In genomic region chr16:675884-676564, GRCh38 we compare ENCODE assay signal across 11 cellular contexts. TPM values are rescaled to one million over a fixed set of nuclear protein-coding genes. Genes with fewer than 3 reads are reported as not detected.
DNase-seq lines count a peak whose midpoint lies in the region; ATAC-seq, FAIRE-seq and TF ChIP-seq lines count a peak whose summit lies in the region.
"Had no signal": no experiment of that assay in that cellular context is flagged by ENCODE, and none has a peak within 500 bp of the region (broad histone marks: within the 10 kb centered on the region; RNA-seq: fewer than 3 reads in every experiment).

No MANE protein-coding gene starts in this region.

- no peak overlapping the region for H2BK15ac ChIP-seq in IMR-90 (ENCODE audit: low read depth, low read length)
- no peak overlapping the region for H2BK15ac ChIP-seq in mesendoderm (replicated peaks; ENCODE audit: low read depth)

- TF ChIP-seq POLR2A in IMR-90 (IDR thresholded peaks at IDR 0.05; ENCODE audit: low read depth, low read length): no peak

- in situ Hi-C loops in IMR-90 (cut with MboI; ENCODE audit: low sequenced_read_pairs): no loop called here

- H4K91ac ChIP-seq in IMR-90 (ENCODE audit: insufficient read depth, low read depth, low read length): no peak overlapping the region

- H3K56ac ChIP-seq in IMR-90 (ENCODE audit: extremely low read depth, insufficient read depth, low read length) (no peak overlapping the region), mesendoderm (ENCODE audit: low read length) (peak overlapping the region; percentile 25)

- H4K8ac ChIP-seq in IMR-90 (ENCODE audit: low read depth in 2 of 2, low read length in 2 of 2) (no peak overlapping the region), mesendoderm (ENCODE audit: low read depth, low read length) (no peak overlapping the region)

- peaks cover 18% of the 10 kb centered on the region for H3K4me1 ChIP-seq in A673 (ENCODE audit: insufficient read depth, low read length, poor library complexity, severe bottlenecking)
- H3K4me1 ChIP-seq in IMR-90 (ENCODE audit: control insufficient read depth, insufficient read depth, low read length): peaks cover 10% of the 10 kb centered on the region
- peaks cover 5% of the 10 kb centered on the region for H3K4me1 ChIP-seq in mesendoderm (ENCODE audit: control insufficient read depth, low read depth, low read length)

- DNase-seq in A673 (ENCODE audit: low spot score): no peak
- no peak for DNase-seq in IMR-90
- DNase-seq in epithelial cell of esophagus (ENCODE audit: low read depth): no peak
- DNase-seq in mesendoderm: no peak
- DNase-seq in D721Med (ENCODE audit: insufficient read length, low spot score): no peak
- DNase-seq in LoVo (ENCODE audit: low spot score): no peak
- DNase-seq in NCI-H1930 (lab: John Stamatoyannopoulos, UW): no peak
- DNase-seq: GDM1, islet precursor cell, T-helper 17 cell had no signal

- 0 out of 2 replicates have a peak overlapping the region, but pooled peaks have one; percentile 11 for H4K5ac ChIP-seq in IMR-90 (ENCODE audit: low read depth, low read length)
- no peak overlapping the region for H4K5ac ChIP-seq in mesendoderm (ENCODE audit: low read length)

- H3K27me3 ChIP-seq in A673 (replicated peaks; ENCODE audit: insufficient read depth, low read depth, low read length, poor library complexity) (no peaks in the 10 kb centered on the region), IMR-90 (ENCODE audit: control insufficient read depth, insufficient read depth, low read length) (no peaks in the 10 kb centered on the region), mesendoderm (ENCODE audit: insufficient read depth, low read length, poor library complexity) (no peaks in the 10 kb centered on the region)

- H2BK5ac ChIP-seq in IMR-90 (ENCODE audit: low read depth, low read length, poor library complexity, severe bottlenecking) (no peak overlapping the region), mesendoderm (ENCODE audit: low read length) (no peak overlapping the region)

- intact Hi-C loops in A673 (cut with micrococcal nuclease; ENCODE audit: unreplicated experiment): no loop called here
- intact Hi-C loops in IMR-90 (cut with micrococcal nuclease): no loop called here

- POLR2A ChIA-PET in A673 (lab: Charles Lee; ENCODE audit: low non-redundant PET) (no interaction called here), IMR-90 (lab: Charles Lee; ENCODE audit: unreplicated experiment) (no interaction called here)

- no peak for FAIRE-seq in D721Med (lab: Jason Lieb, UNC)

- ATAC-seq in IMR-90 (ENCODE audit: low read depth) (no peak), GM18511 (IDR thresholded peaks at IDR 0.05; ENCODE audit: unreplicated experiment) (no peak)
- ATAC-seq: T-helper 17 cell had no signal

- H3K79me2 ChIP-seq in mesendoderm (ENCODE audit: control insufficient read depth, insufficient read depth, low read length): peaks cover 4% of the 10 kb centered on the region

- H3K9ac ChIP-seq in IMR-90 (ENCODE audit: low read depth, low read length) (no peak overlapping the region), mesendoderm (ENCODE audit: low read length) (no peak overlapping the region)

- H3K9me3 ChIP-seq in A673 (ENCODE audit: low read depth, low read length, poor library complexity, severe bottlenecking) (no peaks in the 10 kb centered on the region), IMR-90 (ENCODE audit: control insufficient read depth, insufficient read depth, low read length) (no peaks in the 10 kb centered on the region)

- H3K23ac ChIP-seq in IMR-90 (ENCODE audit: low read depth, low read length) (no peak overlapping the region), mesendoderm (ENCODE audit: low read length) (no peak overlapping the region)

- no peak for TF ChIP-seq CTCF in A673 (conservative IDR thresholded peaks at IDR 0.05; ENCODE audit: low read depth, low read length)
- no peak for TF ChIP-seq CTCF in IMR-90 (conservative IDR thresholded peaks at IDR 0.05; ENCODE audit: low read depth, low read length)
- no peak for TF ChIP-seq CTCF in epithelial cell of esophagus (IDR thresholded peaks at IDR 0.05; ENCODE audit: insufficient read depth, low read depth, low read length, missing control alignments)
- no peak for TF ChIP-seq CTCF in D721Med (IDR thresholded peaks at IDR 0.05; ENCODE audit: insufficient read depth, missing control alignments)

- H3K36me3 ChIP-seq in A673 (ENCODE audit: insufficient read depth, low read length, poor library complexity, severe bottlenecking): peaks cover 26% of the 10 kb centered on the region
- peaks cover 31% of the 10 kb centered on the region for H3K36me3 ChIP-seq in IMR-90 (ENCODE audit: control insufficient read depth, insufficient read depth, low read length)
- H3K36me3 ChIP-seq in mesendoderm (ENCODE audit: control insufficient read depth, insufficient read depth, low read length): peaks cover 10% of the 10 kb centered on the region

- H4K20me1 ChIP-seq in IMR-90 (ENCODE audit: insufficient read depth, low read length): peaks cover 24% of the 10 kb centered on the region

- dilution Hi-C loops in IMR-90 (cut with HindIII; ENCODE audit: low sequenced_read_pairs, unreplicated experiment): no loop called here

- H2AK5ac ChIP-seq in IMR-90 (ENCODE audit: low read depth, low read length) (no peak overlapping the region; the same call in 1 of the 2 replicates), mesendoderm (ENCODE audit: low read length) (no peak overlapping the region)

- no peak overlapping the region for H2BK120ac ChIP-seq in IMR-90 (ENCODE audit: low read depth, low read length)
- H2BK120ac ChIP-seq in mesendoderm (ENCODE audit: low read depth, low read length): no peak overlapping the region

- H2AK9ac ChIP-seq in IMR-90 (replicated peaks; ENCODE audit: low read depth, low read length, poor library complexity): peak overlapping the region; percentile 78

- peak overlapping the region; percentile 89 for H2AFZ ChIP-seq in IMR-90 (replicated peaks; ENCODE audit: low read length, poor library complexity)

- 86% methylated on average over 8 of the region's 25 CpGs; no CpG with 5 or more reads in 1 of the 2 experiments for WGBS in IMR-90 (ENCODE audit: extremely low coverage in 2 of 2, insufficient read length in 1 of 2), 2 experiments
- WGBS in mesendoderm (ENCODE audit: extremely low coverage, insufficient coverage, low lambda C conversion rate): no CpG with 5 or more reads among the region's 25 CpGs

- peaks cover 9% of the 10 kb centered on the region; the same call in 1 of the 2 replicates for H3K9me1 ChIP-seq in IMR-90 (ENCODE audit: insufficient read depth, low read length)

- CTCF ChIA-PET in A673 (lab: Charles Lee): interaction anchor here (0.6 kb wide), 1 partner anchor 64 kb away, joined by 5 read pairs; no protein-coding TSS in a partner anchor
- CTCF ChIA-PET in IMR-90 (lab: Yijun Ruan, JAX): no interaction called here

- no peak for TF ChIP-seq RAD21 in IMR-90 (IDR thresholded peaks at IDR 0.05; ENCODE audit: low read length)

- peak overlapping the region; percentile 90 for H3K4me2 ChIP-seq in IMR-90 (ENCODE audit: low read depth, low read length)
- no peak overlapping the region for H3K4me2 ChIP-seq in mesendoderm (ENCODE audit: low read length)

- BruUV-seq in A673 (replicated peaks; lab: Mats Ljungman, UMichigan) (no TSS peak), IMR-90 (replicated peaks; lab: Mats Ljungman, UMichigan) (no TSS peak)

- H3K27ac ChIP-seq in A673 (ENCODE audit: low read depth, low read length, poor library complexity, severe bottlenecking) (no peak overlapping the region), IMR-90 (ENCODE audit: insufficient read depth, low read length) (no peak overlapping the region), mesendoderm (ENCODE audit: low read depth, low read length) (no peak overlapping the region)

- H3K4me3 ChIP-seq in A673 (ENCODE audit: low read depth, low read length, poor library complexity, severe bottlenecking): peak overlapping the region; percentile 43
- H3K4me3 ChIP-seq in IMR-90 (ENCODE audit: insufficient read depth, low read depth, low read length): peak overlapping the region; percentile 50
- H3K4me3 ChIP-seq in epithelial cell of esophagus (ENCODE audit: low read length): peak overlapping the region; percentile 31
- no peak overlapping the region for H3K4me3 ChIP-seq in mesendoderm (ENCODE audit: low read length)

- H3K18ac ChIP-seq in IMR-90 (ENCODE audit: low read depth, low read length): no peak overlapping the region
- no peak overlapping the region for H3K18ac ChIP-seq in mesendoderm (ENCODE audit: low read length)

- no peak overlapping the region for H2BK20ac ChIP-seq in IMR-90 (ENCODE audit: low read depth, low read length)

- H3K14ac ChIP-seq in IMR-90 (replicated peaks; ENCODE audit: low read depth, low read length): no peak overlapping the region

- peaks cover 0 to 23% of the 10 kb centered on the region in 2 experiments; a peak in 1 of 4 replicates for H3K79me1 ChIP-seq in IMR-90 (ENCODE audit: low read depth in 1 of 2, low read length in 2 of 2)
- peaks cover under 1% of the 10 kb centered on the region for H3K79me1 ChIP-seq in mesendoderm (ENCODE audit: low read length)

- H3K4ac ChIP-seq in IMR-90 (ENCODE audit: low read depth, low read length) (no peak overlapping the region), mesendoderm (ENCODE audit: low read depth, low read length) (no peak overlapping the region)

RNA-seq across cellular contexts. Expression of gene RHBDL1, which starts 0.6 kb away (rescaled TPM):
- total RNA-seq in A673 (2021): 1.5 and 2.3 TPM in 2 replicates
- 0.72 and 0.83 TPM in 2 replicates for total RNA-seq in IMR-90 (2012; rRNA removed)
- polyA plus RNA-seq in IMR-90 (2012; rRNA removed): 4.1 and 4.8 TPM in 2 replicates
- 4.0 and 5.9 TPM in 2 replicates for polyA plus RNA-seq in IMR-90 (2012; cell fraction: cytosol; rRNA removed)
- 37.4 and 102 TPM in 2 replicates for polyA plus RNA-seq in IMR-90 (2012; cell fraction: nucleus; rRNA removed; ENCODE audit: low replicate concordance)
- polyA plus RNA-seq in mesendoderm (2013, experiment 1 of 2): 0.22 TPM
- polyA plus RNA-seq in mesendoderm (2013, experiment 2 of 2): 0.32 TPM

RNA-seq across cellular contexts. Expression of gene STUB1, which starts 4.2 kb away (rescaled TPM):
- total RNA-seq in A673 (2021) (88.2 and 95.2 TPM in 2 replicates), IMR-90 (2012; rRNA removed) (162 and 183 TPM in 2 replicates)
- polyA plus RNA-seq in IMR-90 (2012; rRNA removed): 186 and 195 TPM in 2 replicates
- 197 and 230 TPM in 2 replicates for polyA plus RNA-seq in IMR-90 (2012; cell fraction: cytosol; rRNA removed)
- polyA plus RNA-seq in IMR-90 (2012; cell fraction: nucleus; rRNA removed; ENCODE audit: low replicate concordance): 258 and 444 TPM in 2 replicates
- polyA plus RNA-seq in mesendoderm (2013, experiment 1 of 2): 69.6 TPM
- 69.7 TPM for polyA plus RNA-seq in mesendoderm (2013, experiment 2 of 2)

RNA-seq across cellular contexts. Expression of gene RHOT2, which starts 8.1 kb away (rescaled TPM):
- total RNA-seq in A673 (2021) (184 and 193 TPM in 2 replicates), IMR-90 (2012; rRNA removed) (20.0 and 20.3 TPM in 2 replicates)
- 181 and 228 TPM in 2 replicates for polyA plus RNA-seq in IMR-90 (2012; rRNA removed)
- polyA plus RNA-seq in IMR-90 (2012; cell fraction: cytosol; rRNA removed): 70.1 and 99.5 TPM in 2 replicates
- polyA plus RNA-seq in IMR-90 (2012; cell fraction: nucleus; rRNA removed; ENCODE audit: low replicate concordance): 1,124 and 3,095 TPM in 2 replicates
- 74.0 TPM for polyA plus RNA-seq in mesendoderm (2013, experiment 1 of 2)
- 70.5 TPM for polyA plus RNA-seq in mesendoderm (2013, experiment 2 of 2)

RNA-seq across cellular contexts. Expression of gene JMJD8, which starts 8.1 kb away (rescaled TPM):
- total RNA-seq in A673 (2021) (78.1 and 87.1 TPM in 2 replicates), IMR-90 (2012; rRNA removed) (17.2 and 17.7 TPM in 2 replicates)
- polyA plus RNA-seq in IMR-90 (2012; rRNA removed): 62.5 and 72.2 TPM in 2 replicates
- polyA plus RNA-seq in IMR-90 (2012; cell fraction: cytosol; rRNA removed): 54.7 and 85.9 TPM in 2 replicates
- polyA plus RNA-seq in IMR-90 (2012; cell fraction: nucleus; rRNA removed; ENCODE audit: low replicate concordance): 54.8 and 132 TPM in 2 replicates
- 42.7 TPM for polyA plus RNA-seq in mesendoderm (2013, experiment 1 of 2)
- 41.5 TPM for polyA plus RNA-seq in mesendoderm (2013, experiment 2 of 2)

RNA-seq across cellular contexts. Expression of gene WDR24, which starts 14.2 kb away (rescaled TPM):
- 17.7 and 18.2 TPM in 2 replicates for total RNA-seq in A673 (2021)
- 0.72 and 1.1 TPM in 2 replicates for total RNA-seq in IMR-90 (2012; rRNA removed)
- polyA plus RNA-seq in IMR-90 (2012; rRNA removed): 8.7 and 10.8 TPM in 2 replicates
- polyA plus RNA-seq in IMR-90 (2012; cell fraction: cytosol; rRNA removed): 7.8 and 7.9 TPM in 2 replicates
- polyA plus RNA-seq in IMR-90 (2012; cell fraction: nucleus; rRNA removed; ENCODE audit: low replicate concordance): 22.4 and 54.8 TPM in 2 replicates
- polyA plus RNA-seq in mesendoderm (2013, experiment 1 of 2): 9.2 TPM
- polyA plus RNA-seq in mesendoderm (2013, experiment 2 of 2): 8.9 TPM
